Comparison of ENCODE assay signal across 1 cellular context in the genomic region with DNA sequence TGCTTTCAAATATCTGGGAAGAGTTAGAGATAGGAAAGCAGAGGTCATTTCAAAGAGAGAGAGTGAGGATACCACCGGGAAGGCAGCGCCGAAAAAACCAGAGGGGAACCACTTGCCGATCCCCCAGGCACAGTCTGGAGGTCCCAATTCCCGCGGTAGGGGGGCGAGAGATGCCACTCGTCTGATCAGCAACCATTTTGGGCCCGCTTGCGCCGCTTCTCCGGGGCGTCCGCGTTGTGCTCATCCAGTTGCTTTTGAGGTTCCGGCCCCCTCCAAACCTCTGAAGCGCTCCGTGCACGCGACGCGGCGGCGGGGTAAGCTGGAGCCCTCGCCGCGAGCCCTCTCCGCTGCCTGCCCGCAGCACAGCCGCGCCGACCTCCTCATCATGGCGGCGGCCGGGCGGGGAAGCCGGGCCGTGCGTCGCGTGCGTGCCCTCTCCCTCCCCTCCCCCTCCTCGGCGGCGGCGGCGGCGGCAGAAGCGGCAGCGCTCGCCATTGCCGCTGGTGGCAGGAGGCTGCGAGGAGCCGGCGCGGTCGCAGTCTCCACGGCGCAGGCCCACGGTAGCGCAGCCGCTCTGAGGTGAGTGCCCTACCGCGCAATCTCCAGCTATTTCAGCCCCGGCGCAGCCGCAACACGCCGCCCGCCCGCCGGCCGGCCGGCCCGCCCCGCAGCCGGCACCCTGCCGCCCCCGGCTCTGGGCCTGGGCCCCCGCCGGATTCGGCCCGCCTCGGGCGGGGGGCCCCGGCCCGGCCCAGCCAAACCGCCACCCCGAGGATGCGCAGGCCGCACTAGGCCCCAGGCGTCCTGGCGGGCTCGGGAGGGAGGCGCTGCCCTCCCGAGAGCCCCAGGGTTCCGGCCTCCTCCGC.
TF ChIP-seq lines count a peak whose summit lies in the region.

A gene (plus strand): TSS at position 475 of the 866 bp plus-strand sequence. CDS start 45,632 bp downstream, outside the sequence.

TF ChIP-seq in A549, 52 proteins besides CTCF, POLR2A, EP300 and RAD21 (continued from another document):
- TF ChIP-seq, protein P1, sequence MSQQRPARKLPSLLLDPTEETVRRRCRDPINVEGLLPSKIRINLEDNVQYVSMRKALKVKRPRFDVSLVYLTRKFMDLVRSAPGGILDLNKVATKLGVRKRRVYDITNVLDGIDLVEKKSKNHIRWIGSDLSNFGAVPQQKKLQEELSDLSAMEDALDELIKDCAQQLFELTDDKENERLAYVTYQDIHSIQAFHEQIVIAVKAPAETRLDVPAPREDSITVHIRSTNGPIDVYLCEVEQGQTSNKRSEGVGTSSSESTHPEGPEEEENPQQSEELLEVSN (IDR thresholded peaks at IDR 0.05; ENCODE audit: borderline replicate concordance, low read depth) = peak; percentile 76; the same call in 1 of the 2 replicates
- TF ChIP-seq KDM1A (IDR thresholded peaks at IDR 0.05; ENCODE audit: low read depth) (no peak), JUNB (IDR thresholded peaks at IDR 0.05) (no peak), NFE2L2 (conservative IDR thresholded peaks at IDR 0.05; ENCODE audit: low read length) (no peak), MYC (IDR thresholded peaks at IDR 0.05; ENCODE audit: borderline replicate concordance, low read length) (peak; percentile 85; the same call in 1 of the 2 replicates), CBX2 (IDR thresholded peaks at IDR 0.05; ENCODE audit: borderline replicate concordance, low read depth) (no peak), ZNF302 (CRISPR knock-in tag; IDR thresholded peaks at IDR 0.05) (no peak), GATA3 (IDR thresholded peaks at IDR 0.05; ENCODE audit: borderline replicate concordance) (no peak; the same call in 1 of the 2 replicates), CHD4 (IDR thresholded peaks at IDR 0.05; ENCODE audit: borderline replicate concordance) (no peak), FOSL2 (IDR thresholded peaks at IDR 0.05) (no peak), FOSL2 (CRISPR knock-in tag; IDR thresholded peaks at IDR 0.05) (no peak), RARB (CRISPR knock-in tag; IDR thresholded peaks at IDR 0.05) (no peak), HEYL (CRISPR knock-in tag; IDR thresholded peaks at IDR 0.05) (no peak), HOXA7 (CRISPR knock-in tag; IDR thresholded peaks at IDR 0.05) (no peak), FOSB (CRISPR knock-in tag; IDR thresholded peaks at IDR 0.05) (no peak), NR3C1 (IDR thresholded peaks at IDR 0.05) (no peak), TP53 (CRISPR knock-in tag; IDR thresholded peaks at IDR 0.05) (no peak), RCOR1 (IDR thresholded peaks at IDR 0.05; ENCODE audit: low read depth, low read length) (no peak), MAZ (IDR thresholded peaks at IDR 0.05; ENCODE audit: borderline replicate concordance, low read depth, low read length) (no peak), TFCP2L1 (CRISPR knock-in tag; IDR thresholded peaks at IDR 0.05) (no peak), KDM5A (IDR thresholded peaks at IDR 0.05) (0 out of 2 replicates have a peak, but pooled peaks have one; percentile 37), EHMT2 (IDR thresholded peaks at IDR 0.05; ENCODE audit: low read depth) (no peak), CBX8 (IDR thresholded peaks at IDR 0.05) (no peak), PHF8 (IDR thresholded peaks at IDR 0.05; ENCODE audit: borderline replicate concordance, low read depth) (peak; percentile 89), HOXB13 (CRISPR knock-in tag; IDR thresholded peaks at IDR 0.05; ENCODE audit: low read depth) (no peak), HDAC2 (IDR thresholded peaks at IDR 0.05) (no peak), CHD2 (IDR thresholded peaks at IDR 0.05; ENCODE audit: low read length, partially characterized antibody) (peak; percentile 42), NPAS2 (CRISPR knock-in tag; IDR thresholded peaks at IDR 0.05; ENCODE audit: borderline replicate concordance) (no peak), HOXB5 (CRISPR knock-in tag; IDR thresholded peaks at IDR 0.05) (no peak), BHLHE40 (IDR thresholded peaks at IDR 0.05; ENCODE audit: low read depth, low read length) (peak; percentile 79), EHF (CRISPR knock-in tag; IDR thresholded peaks at IDR 0.05) (no peak)
- TF ChIP-seq, protein P2, sequence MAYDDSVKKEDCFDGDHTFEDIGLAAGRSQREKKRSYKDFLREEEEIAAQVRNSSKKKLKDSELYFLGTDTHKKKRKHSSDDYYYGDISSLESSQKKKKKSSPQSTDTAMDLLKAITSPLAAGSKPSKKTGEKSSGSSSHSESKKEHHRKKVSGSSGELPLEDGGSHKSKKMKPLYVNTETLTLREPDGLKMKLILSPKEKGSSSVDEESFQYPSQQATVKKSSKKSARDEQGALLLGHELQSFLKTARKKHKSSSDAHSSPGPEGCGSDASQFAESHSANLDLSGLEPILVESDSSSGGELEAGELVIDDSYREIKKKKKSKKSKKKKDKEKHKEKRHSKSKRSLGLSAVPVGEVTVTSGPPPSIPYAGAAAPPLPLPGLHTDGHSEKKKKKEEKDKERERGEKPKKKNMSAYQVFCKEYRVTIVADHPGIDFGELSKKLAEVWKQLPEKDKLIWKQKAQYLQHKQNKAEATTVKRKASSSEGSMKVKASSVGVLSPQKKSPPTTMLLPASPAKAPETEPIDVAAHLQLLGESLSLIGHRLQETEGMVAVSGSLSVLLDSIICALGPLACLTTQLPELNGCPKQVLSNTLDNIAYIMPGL (CRISPR knock-in tag; IDR thresholded peaks at IDR 0.05; ENCODE audit: borderline replicate concordance) = no peak; the same call in 1 of the 2 replicates
- TF ChIP-seq, protein P3, sequence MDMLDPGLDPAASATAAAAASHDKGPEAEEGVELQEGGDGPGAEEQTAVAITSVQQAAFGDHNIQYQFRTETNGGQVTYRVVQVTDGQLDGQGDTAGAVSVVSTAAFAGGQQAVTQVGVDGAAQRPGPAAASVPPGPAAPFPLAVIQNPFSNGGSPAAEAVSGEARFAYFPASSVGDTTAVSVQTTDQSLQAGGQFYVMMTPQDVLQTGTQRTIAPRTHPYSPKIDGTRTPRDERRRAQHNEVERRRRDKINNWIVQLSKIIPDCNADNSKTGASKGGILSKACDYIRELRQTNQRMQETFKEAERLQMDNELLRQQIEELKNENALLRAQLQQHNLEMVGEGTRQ (IDR thresholded peaks at IDR 0.05) = no peak
- TF ChIP-seq, protein P4, sequence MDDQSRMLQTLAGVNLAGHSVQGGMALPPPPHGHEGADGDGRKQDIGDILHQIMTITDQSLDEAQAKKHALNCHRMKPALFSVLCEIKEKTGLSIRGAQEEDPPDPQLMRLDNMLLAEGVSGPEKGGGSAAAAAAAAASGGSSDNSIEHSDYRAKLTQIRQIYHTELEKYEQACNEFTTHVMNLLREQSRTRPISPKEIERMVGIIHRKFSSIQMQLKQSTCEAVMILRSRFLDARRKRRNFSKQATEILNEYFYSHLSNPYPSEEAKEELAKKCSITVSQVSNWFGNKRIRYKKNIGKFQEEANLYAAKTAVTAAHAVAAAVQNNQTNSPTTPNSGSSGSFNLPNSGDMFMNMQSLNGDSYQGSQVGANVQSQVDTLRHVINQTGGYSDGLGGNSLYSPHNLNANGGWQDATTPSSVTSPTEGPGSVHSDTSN (IDR thresholded peaks at IDR 0.05) = 0 out of 2 replicates have a peak, but pooled peaks have one; percentile 17
- TF ChIP-seq, protein P5, sequence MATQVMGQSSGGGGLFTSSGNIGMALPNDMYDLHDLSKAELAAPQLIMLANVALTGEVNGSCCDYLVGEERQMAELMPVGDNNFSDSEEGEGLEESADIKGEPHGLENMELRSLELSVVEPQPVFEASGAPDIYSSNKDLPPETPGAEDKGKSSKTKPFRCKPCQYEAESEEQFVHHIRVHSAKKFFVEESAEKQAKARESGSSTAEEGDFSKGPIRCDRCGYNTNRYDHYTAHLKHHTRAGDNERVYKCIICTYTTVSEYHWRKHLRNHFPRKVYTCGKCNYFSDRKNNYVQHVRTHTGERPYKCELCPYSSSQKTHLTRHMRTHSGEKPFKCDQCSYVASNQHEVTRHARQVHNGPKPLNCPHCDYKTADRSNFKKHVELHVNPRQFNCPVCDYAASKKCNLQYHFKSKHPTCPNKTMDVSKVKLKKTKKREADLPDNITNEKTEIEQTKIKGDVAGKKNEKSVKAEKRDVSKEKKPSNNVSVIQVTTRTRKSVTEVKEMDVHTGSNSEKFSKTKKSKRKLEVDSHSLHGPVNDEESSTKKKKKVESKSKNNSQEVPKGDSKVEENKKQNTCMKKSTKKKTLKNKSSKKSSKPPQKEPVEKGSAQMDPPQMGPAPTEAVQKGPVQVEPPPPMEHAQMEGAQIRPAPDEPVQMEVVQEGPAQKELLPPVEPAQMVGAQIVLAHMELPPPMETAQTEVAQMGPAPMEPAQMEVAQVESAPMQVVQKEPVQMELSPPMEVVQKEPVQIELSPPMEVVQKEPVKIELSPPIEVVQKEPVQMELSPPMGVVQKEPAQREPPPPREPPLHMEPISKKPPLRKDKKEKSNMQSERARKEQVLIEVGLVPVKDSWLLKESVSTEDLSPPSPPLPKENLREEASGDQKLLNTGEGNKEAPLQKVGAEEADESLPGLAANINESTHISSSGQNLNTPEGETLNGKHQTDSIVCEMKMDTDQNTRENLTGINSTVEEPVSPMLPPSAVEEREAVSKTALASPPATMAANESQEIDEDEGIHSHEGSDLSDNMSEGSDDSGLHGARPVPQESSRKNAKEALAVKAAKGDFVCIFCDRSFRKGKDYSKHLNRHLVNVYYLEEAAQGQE (IDR thresholded peaks at IDR 0.05) = peak; percentile 52
TF ChIP-seq in A549: peak in this region for 12.
